22 cellular contexts compared by ENCODE assay signal in genomic region chr2:239869272-239870155, GRCh38.
"Had no signal": no experiment of that assay in that cellular context is flagged by ENCODE, and none has a peak within 500 bp of the region (broad histone marks: within the 10 kb centered on the region; RNA-seq: fewer than 3 reads in every experiment).

No MANE protein-coding gene starts in this region.

- H3K9me3 ChIP-seq: esophagus squamous epithelium, heart right ventricle, SK-N-SH, suprapubic skin, upper lobe of left lung had no signal

- H3K36me3 ChIP-seq: brain microvascular endothelial cell, esophagus squamous epithelium, heart right ventricle, suprapubic skin, upper lobe of left lung had no signal

- H3K27ac Mint-ChIP-seq: activated B cell treated with CpG ODN at 0.5 μM for 24 hours; activated naive CD4-positive, alpha-beta T cell treated with anti-CD3 and anti-CD28 coated beads, Interleukin-2, amount 10 ng/mL, durations not matched to agents 7 days and 5 days; activated naive CD8-positive, alpha-beta T cell treated with anti-CD3 and anti-CD28 coated beads, Interleukin-2, amount 50 U/mL, for 24 hours; mesothelial cell of epicardium; nephron; stimulated activated naive CD8-positive, alpha-beta T cell treated with anti-CD3 and anti-CD28 coated beads, Interleukin-15, Interleukin-2, amounts not matched to agents 100 ng/mL and 50 ng/mL, for 24 hours; T-cell had no signal

- H3K4me1 ChIP-seq: esophagus squamous epithelium, heart right ventricle, suprapubic skin, upper lobe of left lung had no signal

- H3K4me3 ChIP-seq: esophagus squamous epithelium, heart right ventricle, skin epidermis, suprapubic skin, upper lobe of left lung had no signal

- H3K9me3 Mint-ChIP-seq: activated B cell treated with CpG ODN at 0.5 μM for 24 hours; activated naive CD4-positive, alpha-beta T cell treated with anti-CD3 and anti-CD28 coated beads, Interleukin-2, amount 10 ng/mL, durations not matched to agents 7 days and 5 days; activated naive CD8-positive, alpha-beta T cell treated with anti-CD3 and anti-CD28 coated beads, Interleukin-2, amount 50 U/mL, for 24 hours; central memory CD8-positive, alpha-beta T cell; mesothelial cell of epicardium; nephron; stimulated activated naive CD8-positive, alpha-beta T cell treated with anti-CD3 and anti-CD28 coated beads, Interleukin-15, Interleukin-2, amounts not matched to agents 100 ng/mL and 50 ng/mL, for 24 hours; T-cell had no signal

- H3K27ac ChIP-seq: brain microvascular endothelial cell, esophagus squamous epithelium, heart right ventricle, skin epidermis, suprapubic skin, upper lobe of left lung had no signal

- H3K27me3 Mint-ChIP-seq: activated naive CD8-positive, alpha-beta T cell treated with anti-CD3 and anti-CD28 coated beads, Interleukin-2, amount 50 U/mL, for 24 hours had no signal

- H3K9me2 ChIP-seq: SK-N-SH had no signal

- H3K36me3 Mint-ChIP-seq: activated naive CD4-positive, alpha-beta T cell treated with anti-CD3 and anti-CD28 coated beads, Interleukin-2, amount 10 ng/mL, durations not matched to agents 7 days and 5 days; mesothelial cell of epicardium; T-cell had no signal

- ATAC-seq: activated naive CD8-positive, alpha-beta T cell treated with anti-CD3 and anti-CD28 coated beads, Interleukin-2, amount 50 U/mL, for 24 hours; T-cell had no signal

- H3K4me3 Mint-ChIP-seq: activated B cell treated with CpG ODN at 0.5 μM for 24 hours; activated naive CD4-positive, alpha-beta T cell treated with anti-CD3 and anti-CD28 coated beads, Interleukin-2, amount 10 ng/mL, durations not matched to agents 7 days and 5 days; activated naive CD8-positive, alpha-beta T cell treated with anti-CD3 and anti-CD28 coated beads, Interleukin-2, amount 50 U/mL, for 24 hours; central memory CD8-positive, alpha-beta T cell; mesothelial cell of epicardium; nephron; stimulated activated naive CD8-positive, alpha-beta T cell treated with anti-CD3 and anti-CD28 coated beads, Interleukin-15, Interleukin-2, amounts not matched to agents 100 ng/mL and 50 ng/mL, for 24 hours; T-cell had no signal

- H3K4me2 ChIP-seq: SK-N-SH had no signal

- H3K27me3 ChIP-seq: brain microvascular endothelial cell, upper lobe of left lung had no signal

- H3K4me1 Mint-ChIP-seq: activated B cell treated with CpG ODN at 0.5 μM for 24 hours; activated naive CD8-positive, alpha-beta T cell treated with anti-CD3 and anti-CD28 coated beads, Interleukin-2, amount 50 U/mL, for 24 hours; central memory CD8-positive, alpha-beta T cell; mesothelial cell of epicardium; nephron had no signal

- H3K9ac ChIP-seq: SK-N-SH had no signal

- DNase-seq: activated B cell treated with CpG ODN at 0.5 μM for 24 hours; activated CD4-positive, alpha-beta T cell treated with anti-CD3 and anti-CD28 coated beads for 48 hours; activated naive CD4-positive, alpha-beta T cell treated with anti-CD3 and anti-CD28 coated beads, Interleukin-2, amount 10 ng/mL, durations not matched to agents 7 days and 5 days; activated naive CD8-positive, alpha-beta T cell treated with anti-CD3 and anti-CD28 coated beads, Interleukin-2, amount 50 U/mL, for 24 hours; anterior cingulate cortex; brain microvascular endothelial cell; cortex of kidney; effector CD4-positive, alpha-beta T cell; esophagus squamous epithelium; heart right ventricle; nucleus accumbens; posterior cingulate gyrus; SHP77 treated with DMSO at 0.1 percent for 48 hours; SK-N-SH had no signal
